8 cellular contexts compared by ENCODE assay signal in genomic region chr11:43311791-43312607, GRCh38. TPM values are rescaled to one million over a fixed set of nuclear protein-coding genes. Genes with fewer than 3 reads are reported as not detected.
A peak's percentile ranks its signal among the peaks of the same experiment; 100 is the strongest.
DNase-seq lines count a peak whose midpoint lies in the region; ATAC-seq and TF ChIP-seq lines count a peak whose summit lies in the region.

TSS of gene API5 (plus strand) at chr11:43311996. CDS start at chr11:43312128, 132 bp downstream.

- DNase-seq in HFFc6: peak; percentile 89
- peak; percentile 98 for DNase-seq in NAMALWA (ENCODE audit: low spot score)
- peak; percentile 96 for DNase-seq in SK-N-DZ (ENCODE audit: low spot score)
- DNase-seq in activated naive CD4-positive, alpha-beta T cell treated with anti-CD3 and anti-CD28 coated beads for 36 hours: peak; percentile 96
- DNase-seq in substantia nigra (lab: John Stamatoyannopoulos, UW): peak; percentile 44 to 92 (median 82)

- H3K27ac Mint-ChIP-seq in HFFc6: peak within 1 kb of the TSS; percentile 83
- H3K27ac Mint-ChIP-seq in activated naive CD4-positive, alpha-beta T cell treated with anti-CD3 and anti-CD28 coated beads for 36 hours: peak within 1 kb of the TSS; percentile 88

- TF ChIP-seq CTCF in HFFc6 (IDR thresholded peaks at IDR 0.05) (peak; percentile 81), gastroesophageal sphincter (IDR thresholded peaks at IDR 0.05) (peak; percentile 62 to 90 (median 64)), neutrophil (IDR thresholded peaks at IDR 0.05) (peak; percentile 60)

- 0% methylated on average over 12 to 14 of the region's 60 CpGs for WGBS in gastroesophageal sphincter (ENCODE audit: low coverage in 1 of 2), 2 donors

- CTCF ChIA-PET in activated naive CD4-positive, alpha-beta T cell treated with anti-CD3 and anti-CD28 coated beads for 36 hours (lab: Charles Lee): interaction anchor here (0.6 to 2.9 kb wide), 12 partner anchors 9 to 652 kb away, joined by 3 to 20 read pairs (median 3); partner anchors contain the start of gene TTC17

- peak within 1 kb of the TSS; percentile 93 for H3K4me3 ChIP-seq in GM08714 (ENCODE audit: low read length)
- H3K4me3 ChIP-seq in gastroesophageal sphincter: peak within 1 kb of the TSS; percentile 77 to 90
- peak within 1 kb of the TSS; percentile 67 to 68 for H3K4me3 ChIP-seq in neutrophil (ENCODE audit: low read depth in 1 of 2, low read length in 1 of 2)

- H3K9me3 Mint-ChIP-seq in HFFc6: no peaks in the 10 kb centered on the region; the same call in 1 of the 2 replicates
- no peaks in the 10 kb centered on the region for H3K9me3 Mint-ChIP-seq in activated naive CD4-positive, alpha-beta T cell treated with anti-CD3 and anti-CD28 coated beads for 36 hours

- TF ChIP-seq POLR2A in gastroesophageal sphincter (IDR thresholded peaks at IDR 0.05): peak; percentile 63

- H3K36me3 ChIP-seq in gastroesophageal sphincter (peaks cover 0 to 3% of the 10 kb centered on the region in 2 donors), neutrophil (no peaks in the 10 kb centered on the region)

- no peak for TF ChIP-seq EP300 in gastroesophageal sphincter (IDR thresholded peaks at IDR 0.05)

- peak; percentile 99 for ATAC-seq in gastroesophageal sphincter

- H3K36me3 Mint-ChIP-seq in HFFc6 (ENCODE audit: low read depth): peaks cover 10% of the 10 kb centered on the region
- peaks cover 8% of the 10 kb centered on the region for H3K36me3 Mint-ChIP-seq in activated naive CD4-positive, alpha-beta T cell treated with anti-CD3 and anti-CD28 coated beads for 36 hours (ENCODE audit: low read depth)

- intact Hi-C loops in activated naive CD4-positive, alpha-beta T cell treated with anti-CD3 and anti-CD28 coated beads for 36 hours (cut with micrococcal nuclease): loop anchor here (1.0 to 10.0 kb wide), 14 partner anchors 46 to 753 kb away; partner anchors contain the start of genes ACCS, ALKBH3, HSD17B12 and TTC17

- peak within 1 kb of the TSS; percentile 91 for H3K4me3 Mint-ChIP-seq in HFFc6
- H3K4me3 Mint-ChIP-seq in activated naive CD4-positive, alpha-beta T cell treated with anti-CD3 and anti-CD28 coated beads for 36 hours: peak within 1 kb of the TSS; percentile 90

- peaks cover 0 to 40% (median 16%) of the 10 kb centered on the region in 3 donors for H3K4me1 ChIP-seq in gastroesophageal sphincter
- peaks cover 12 to 17% of the 10 kb centered on the region in 2 experiments for H3K4me1 ChIP-seq in neutrophil (ENCODE audit: control insufficient read depth in 1 of 2, insufficient read depth in 1 of 2, low read depth in 1 of 2, low read length in 1 of 2)

- no peaks in the 10 kb centered on the region for H3K27me3 ChIP-seq in gastroesophageal sphincter
- H3K27me3 ChIP-seq in neutrophil: no peaks in the 10 kb centered on the region

- H3K27ac ChIP-seq in gastroesophageal sphincter: peak within 1 kb of the TSS; percentile 67 to 93 (median 90)
- peak within 1 kb of the TSS; percentile 81 for H3K27ac ChIP-seq in neutrophil
- peak within 1 kb of the TSS; percentile 72 for H3K27ac ChIP-seq in substantia nigra (ENCODE audit: low read depth, low read length, poor library complexity, severe bottlenecking)

- H3K4me1 Mint-ChIP-seq in HFFc6 (ENCODE audit: low read depth): peaks cover 38% of the 10 kb centered on the region
- H3K4me1 Mint-ChIP-seq in activated naive CD4-positive, alpha-beta T cell treated with anti-CD3 and anti-CD28 coated beads for 36 hours (ENCODE audit: low read depth): peaks cover 37% of the 10 kb centered on the region

- no peaks in the 10 kb centered on the region for H3K27me3 Mint-ChIP-seq in HFFc6 (ENCODE audit: insufficient read depth)
- H3K27me3 Mint-ChIP-seq in activated naive CD4-positive, alpha-beta T cell treated with anti-CD3 and anti-CD28 coated beads for 36 hours (ENCODE audit: low read depth): no peaks in the 10 kb centered on the region

- H3K9me3 ChIP-seq in gastroesophageal sphincter: no peaks in the 10 kb centered on the region
- no peaks in the 10 kb centered on the region for H3K9me3 ChIP-seq in neutrophil

RNA-seq across cellular contexts. Expression of gene API5, which starts in this region (rescaled TPM):
- total RNA-seq in HFFc6 (2021; fragmentation: NEBNext Ultra II Directional; extraction: Animal tissue kit (Norgen Biotek cat#: 25700)): 100 to 1,000 TPM in 4 of 6 experiments, 10 to 100 TPM in 2; 89.7 to 106 (median 101) TPM
- polyA plus RNA-seq in SK-N-DZ (2014; cell fraction: cytosol; rRNA removed): 111 and 124 TPM in 2 replicates
- polyA plus RNA-seq in SK-N-DZ (2014; cell fraction: nucleus; rRNA removed): 92.4 and 146 TPM in 2 replicates
- total RNA-seq in activated naive CD4-positive, alpha-beta T cell treated with anti-CD3 and anti-CD28 coated beads for 36 hours: 100 to 1,000 TPM; 139 to 147 TPM
- total RNA-seq in gastroesophageal sphincter: 100 to 1,000 TPM in 3 of 4 donors, 10 to 100 TPM in 1; 85.6 to 106 (median 105) TPM

Comparison
In these comparisons a context has a peak if more than half of its experiments do, and no peak if none do; other contexts are left out.
1. Peak in every context shown above with its lines: DNase-seq, ATAC-seq, H3K4me3 ChIP-seq and H3K27ac ChIP-seq.